In the genomic region with DNA sequence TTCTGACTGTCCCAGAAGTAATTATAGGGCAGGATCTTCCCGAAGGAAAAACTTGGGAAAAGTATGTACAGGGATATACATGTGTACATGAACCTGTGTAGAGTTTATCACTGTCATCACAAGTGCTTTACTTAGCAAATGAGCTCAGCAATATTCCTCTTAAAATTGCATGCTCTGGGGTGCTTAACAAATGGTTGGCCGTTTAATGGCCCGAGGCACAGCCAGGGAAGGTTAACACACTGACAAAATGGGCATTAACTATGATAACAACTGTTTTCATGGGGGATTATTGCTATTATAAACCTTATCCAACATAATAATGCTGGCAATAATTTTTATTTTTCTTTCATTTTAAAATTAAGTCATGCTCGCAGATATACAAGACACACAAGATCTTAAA, we compare ENCODE assay signal across 25 cellular contexts.
"Had no signal": no experiment of that assay in that cellular context is flagged by ENCODE, and none has a peak within 500 bp of the region (broad histone marks: within the 10 kb centered on the region; RNA-seq: fewer than 3 reads in every experiment).

No MANE protein-coding gene starts in this region.

- H3K9me3 ChIP-seq: lower lobe of right lung, ovary, psoas muscle, sigmoid colon, stomach, thyroid gland, vagina had no signal

- H3K27me3 ChIP-seq: dorsolateral prefrontal cortex, ovary, sigmoid colon, stomach, thyroid gland, vagina had no signal

- H3K27ac Mint-ChIP-seq: immature natural killer cell; naive thymus-derived CD8-positive, alpha-beta T cell; nephron progenitor cell; stimulated activated effector memory CD8-positive, alpha-beta T cell treated with anti-CD3 and anti-CD28 coated beads, Interleukin-12 subunit alpha, Interleukin-12 subunit beta, amount 100 ng/mL, for 72 hours had no signal

- H3K36me3 ChIP-seq: lower lobe of right lung, ovary, sigmoid colon, stomach, thyroid gland, vagina had no signal

- DNase-seq: dorsolateral prefrontal cortex; effector CD4-positive, alpha-beta T cell; hypothalamus; immature natural killer cell; islet precursor cell; kidney glomerular epithelial cell; left colon; left ventricle myocardium superior; lower lobe of right lung; naive thymus-derived CD8-positive, alpha-beta T cell; nephron progenitor cell; occipital lobe; ovary; posterior cingulate gyrus; psoas muscle; right cardiac atrium; sigmoid colon; stimulated activated CD4-positive, alpha-beta T cell treated with anti-CD3 and anti-CD28 coated beads, Interleukin-2, amount 100 ng/mL, for 24 hours; stimulated activated CD4-positive, alpha-beta T cell treated with anti-CD3 and anti-CD28 coated beads, Interleukin-4, amount 100 ng/mL, for 24 hours; stimulated activated naive CD4-positive, alpha-beta T cell treated with Interleukin-2 at 50 U/mL for 16 hours; stomach; thyroid gland; trophoblast cell had no signal

- H3K4me1 ChIP-seq: lower lobe of right lung, psoas muscle, sigmoid colon, stomach, thyroid gland, vagina had no signal

- H3K4me3 ChIP-seq: dorsolateral prefrontal cortex, lower lobe of right lung, ovary, psoas muscle, sigmoid colon, stomach, thyroid gland, vagina had no signal

- H3K9me3 Mint-ChIP-seq: nephron progenitor cell had no signal

- H3K36me3 Mint-ChIP-seq: immature natural killer cell; naive thymus-derived CD8-positive, alpha-beta T cell; stimulated activated effector memory CD8-positive, alpha-beta T cell treated with anti-CD3 and anti-CD28 coated beads, Interleukin-12 subunit alpha, Interleukin-12 subunit beta, amount 100 ng/mL, for 72 hours had no signal

- H3K4me3 Mint-ChIP-seq: immature natural killer cell; naive thymus-derived CD8-positive, alpha-beta T cell; nephron progenitor cell; stimulated activated effector memory CD8-positive, alpha-beta T cell treated with anti-CD3 and anti-CD28 coated beads, Interleukin-12 subunit alpha, Interleukin-12 subunit beta, amount 100 ng/mL, for 72 hours had no signal

- H3K4me1 Mint-ChIP-seq: immature natural killer cell; naive thymus-derived CD8-positive, alpha-beta T cell; stimulated activated effector memory CD8-positive, alpha-beta T cell treated with anti-CD3 and anti-CD28 coated beads, Interleukin-12 subunit alpha, Interleukin-12 subunit beta, amount 100 ng/mL, for 72 hours had no signal

- H3K27me3 Mint-ChIP-seq: naive thymus-derived CD8-positive, alpha-beta T cell had no signal
